ENCODE assay signal across 14 cellular contexts in the genomic region with DNA sequence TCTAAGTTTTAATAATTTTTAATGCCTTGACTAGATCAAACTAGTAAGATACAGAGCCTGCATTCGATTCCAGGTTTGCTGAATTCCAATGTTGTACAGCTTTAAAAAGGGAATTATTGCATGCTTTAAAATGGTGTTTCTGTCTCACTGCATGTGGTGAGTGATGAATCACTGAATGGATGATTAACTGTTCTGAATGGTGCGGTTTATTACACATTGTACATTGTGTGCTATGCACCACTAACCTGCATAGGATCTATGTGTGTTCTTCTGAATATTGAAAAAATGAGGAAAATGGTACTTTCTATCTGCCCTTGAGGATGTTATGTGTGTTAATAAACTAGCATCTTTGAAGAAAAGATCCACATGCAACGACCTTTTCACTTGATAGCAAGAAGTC.
A peak's percentile ranks its signal among the peaks of the same experiment; 100 is the strongest.
DNase-seq lines count a peak whose midpoint lies in the region; ATAC-seq and TF ChIP-seq lines count a peak whose summit lies in the region.
"Had no signal": no experiment of that assay in that cellular context is flagged by ENCODE, and none has a peak within 500 bp of the region (broad histone marks: within the 10 kb centered on the region; RNA-seq: fewer than 3 reads in every experiment).

No MANE protein-coding gene starts in this region.

- no peaks in the 10 kb centered on the region for H3K4me1 ChIP-seq in suprapubic skin

- H3K27ac ChIP-seq in suprapubic skin = no peak overlapping the region

- WGBS in suprapubic skin = 81% methylated on average over 3 of the region's 3 CpGs

- H3K27me3 ChIP-seq in suprapubic skin = peaks cover 2% of the 10 kb centered on the region

- ATAC-seq in HG03196 (IDR thresholded peaks at IDR 0.05; ENCODE audit: unreplicated experiment) = no peak

- no peaks in the 10 kb centered on the region for H3K36me3 ChIP-seq in suprapubic skin

- no peak for TF ChIP-seq POLR2A in suprapubic skin (IDR thresholded peaks at IDR 0.05)

- no peaks in the 10 kb centered on the region for H3K9me3 ChIP-seq in suprapubic skin

- in situ Hi-C loops in Caki2 (cut with HindIII; ENCODE audit: low pct_unique_long_range_greater_than_20kb, low sequenced_read_pairs) = no loop called here

- no peak overlapping the region for H3K4me3 ChIP-seq in choroid plexus epithelial cell (ENCODE audit: low read depth, low read length)
- H3K4me3 ChIP-seq in suprapubic skin = no peak overlapping the region

- DNase-seq in Caki2 (ENCODE audit: low read depth) = peak; percentile 16
- peak; percentile 35 for DNase-seq in RKO (ENCODE audit: low spot score)
- peak; percentile 65 for DNase-seq in choroid plexus epithelial cell (ENCODE audit: low read depth)
- DNase-seq in kidney tubule cell (ENCODE audit: low spot score) = peak; percentile 86
- DNase-seq in suprapubic skin (ENCODE audit: low spot score in 2 of 2) = no peak
- DNase-seq in NCI-H2227 treated with DMSO at 0.1 percent for 48 hours (lab: John Stamatoyannopoulos, UW) = no peak
- no peak for DNase-seq in NCI-H774 (lab: John Stamatoyannopoulos, UW)
- DNase-seq: C1 segment of cervical spinal cord, MM.1S, NCI-H1105, NCI-H1694, NCI-H345, OCI-M1 had no signal

- TF ChIP-seq CTCF in choroid plexus epithelial cell (conservative IDR thresholded peaks at IDR 0.05; ENCODE audit: low read depth, low read length) (no peak), suprapubic skin (IDR thresholded peaks at IDR 0.05) (no peak)

- TF ChIP-seq EP300 in suprapubic skin (IDR thresholded peaks at IDR 0.05) = no peak

Comparison
In these comparisons a context has a peak if more than half of its experiments do, and no peak if none do; other contexts are left out.
1. DNase-seq: peak in Caki2 (single experiment), RKO (single experiment), choroid plexus epithelial cell (single experiment) and kidney tubule cell (single experiment); none in suprapubic skin (0 of 2), NCI-H2227 treated with DMSO at 0.1 percent for 48 hours (single experiment) and NCI-H774 (single experiment).